Comparison of ENCODE assay signal across 10 cellular contexts in genomic region chr17:58501451-58501850, GRCh38. TPM values are rescaled to one million over a fixed set of nuclear protein-coding genes. Genes with fewer than 3 reads are reported as not detected.
"Had no signal": no experiment of that assay in that cellular context is flagged by ENCODE, and none has a peak within 500 bp of the region (broad histone marks: within the 10 kb centered on the region; RNA-seq: fewer than 3 reads in every experiment).

No MANE protein-coding gene starts in this region.

- FAIRE-seq: HepG2, HTR-8/SVneo had no signal

- H3K27ac ChIP-seq: HL-60, KMS-11 had no signal

- H3K4me2 ChIP-seq: KMS-11 had no signal

- H3K9me3 Mint-ChIP-seq: IgD-negative memory B cell had no signal

- DNase-seq: IMR-90, KBM-7, KG1 had no signal

- H3K27me3 Mint-ChIP-seq: IgD-negative memory B cell had no signal

- H3K9ac ChIP-seq: KMS-11 had no signal

- ATAC-seq: HepG2 had no signal

- H3K4me3 Mint-ChIP-seq: IgD-negative memory B cell had no signal

- H3K27ac Mint-ChIP-seq: IgD-negative memory B cell had no signal

RNA-seq across cellular contexts. Expression of gene HSF5, which starts 13.2 kb away (rescaled TPM):
- total RNA-seq: HepG2, HT-29, HT1080, IMR-90 had no signal
- polyA plus RNA-seq: HepG2, IMR-90 had no signal
